Comparison of ENCODE assay signal across 8 cellular contexts in the genomic region with DNA sequence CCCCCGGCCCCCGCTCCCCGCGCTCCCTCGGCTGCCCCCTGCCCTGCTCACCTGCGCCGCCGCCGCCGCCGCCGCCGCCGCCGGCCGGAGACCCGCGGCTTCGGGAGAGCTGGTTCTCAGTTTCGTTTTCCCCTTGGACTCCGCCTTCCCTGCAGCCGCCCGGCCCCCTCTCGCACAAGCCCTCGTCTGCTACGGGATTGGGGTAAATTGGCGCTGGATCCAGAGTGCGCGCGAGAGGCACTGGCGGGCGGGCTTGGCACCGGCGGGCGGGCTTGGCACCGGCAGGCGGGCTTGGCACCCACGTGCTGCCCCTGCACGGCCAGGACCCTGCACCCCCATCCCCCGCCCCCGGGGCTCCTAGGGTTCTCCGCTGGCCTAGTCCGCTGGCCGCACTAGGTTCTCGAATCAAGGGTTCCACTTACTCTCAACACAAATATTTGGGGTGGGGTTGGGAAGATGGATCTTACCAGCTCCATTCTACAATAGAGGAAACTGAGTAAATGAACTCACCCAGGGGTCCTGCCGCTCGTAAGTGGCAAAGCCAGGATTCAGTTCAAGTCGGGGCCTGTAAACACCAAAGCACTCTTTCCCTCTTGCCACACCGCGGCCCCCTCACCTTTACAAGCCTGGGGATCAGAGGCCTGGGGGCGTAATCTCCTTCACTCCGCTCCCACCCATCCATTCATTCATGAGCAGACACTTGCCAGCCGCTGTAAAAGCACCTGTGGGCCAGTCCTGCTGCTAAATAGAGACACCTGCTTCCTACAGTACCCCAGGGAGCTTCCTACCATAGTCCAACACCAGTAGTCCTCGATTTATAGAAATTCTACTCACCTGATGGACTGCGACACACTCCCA.
DNase-seq lines count a peak whose midpoint lies in the region; ATAC-seq and TF ChIP-seq lines count a peak whose summit lies in the region.

A gene (minus strand): TSS at position 124 of the 858 bp plus-strand sequence. CDS start 9,174 bp downstream, outside the sequence.

- peak; percentile 92 for ATAC-seq in GM18511 (IDR thresholded peaks at IDR 0.05; ENCODE audit: unreplicated experiment)
- peak; percentile 92 for ATAC-seq in HG02981 (IDR thresholded peaks at IDR 0.05; ENCODE audit: unreplicated experiment)

- DNase-seq in NCI-H2029 treated with DMSO at 0.1 percent for 48 hours (lab: John Stamatoyannopoulos, UW) = peak; percentile 49
- peak; percentile 77 for DNase-seq in T1000 (lab: John Stamatoyannopoulos, UW)
- DNase-seq in astrocyte of the hippocampus (ENCODE audit: low read depth, low spot score) = peak; percentile 95
- peak; percentile 58 to 65 for DNase-seq in hippocampal formation (lab: John Stamatoyannopoulos, UW)
- peak; percentile 42 for DNase-seq in retinal pigment epithelial cell (ENCODE audit: low read depth)
- DNase-seq in OCI-M2 (lab: John Stamatoyannopoulos, UW; ENCODE audit: unreplicated experiment) = no peak

- no peak for TF ChIP-seq CTCF in retinal pigment epithelial cell (conservative IDR thresholded peaks at IDR 0.05; ENCODE audit: low read depth, low read length)

- H3K4me3 ChIP-seq in retinal pigment epithelial cell (ENCODE audit: low read length) = peak within 1 kb of the TSS; percentile 83
